Comparison of ENCODE assay signal across 8 cellular contexts in genomic region chr2:127128508-127128907, GRCh38. TPM values are rescaled to one million over a fixed set of nuclear protein-coding genes. Genes with fewer than 3 reads are reported as not detected.
DNase-seq lines count a peak whose midpoint lies in the region; ATAC-seq and TF ChIP-seq lines count a peak whose summit lies in the region.

No MANE protein-coding gene starts in this region.

- no peak overlapping the region for H3K4me3 Mint-ChIP-seq in activated CD8-positive, alpha-beta T cell treated with anti-CD3 and anti-CD28 coated beads for 36 hours
- peak overlapping the region in 1 of 2 donors; percentile 34 for H3K4me3 Mint-ChIP-seq in activated T-cell treated with anti-CD3 and anti-CD28 coated beads, Interleukin-2, amount 50 U/mL, for 72 hours

- no peak overlapping the region for H3K27ac Mint-ChIP-seq in activated CD8-positive, alpha-beta T cell treated with anti-CD3 and anti-CD28 coated beads for 36 hours
- no peak overlapping the region for H3K27ac Mint-ChIP-seq in activated T-cell treated with anti-CD3 and anti-CD28 coated beads, Interleukin-2, amount 50 U/mL, for 72 hours

- POLR2A ChIA-PET in activated CD8-positive, alpha-beta T cell treated with anti-CD3 and anti-CD28 coated beads for 36 hours (lab: Charles Lee) = no interaction called here

- H3K9me3 Mint-ChIP-seq in activated CD8-positive, alpha-beta T cell treated with anti-CD3 and anti-CD28 coated beads for 36 hours = no peaks in the 10 kb centered on the region
- H3K9me3 Mint-ChIP-seq in activated T-cell treated with anti-CD3 and anti-CD28 coated beads, Interleukin-2, amount 50 U/mL, for 72 hours = no peaks in the 10 kb centered on the region

- H3K36me3 Mint-ChIP-seq in activated CD8-positive, alpha-beta T cell treated with anti-CD3 and anti-CD28 coated beads for 36 hours (ENCODE audit: low read depth) = no peaks in the 10 kb centered on the region
- no peaks in the 10 kb centered on the region for H3K36me3 Mint-ChIP-seq in activated T-cell treated with anti-CD3 and anti-CD28 coated beads, Interleukin-2, amount 50 U/mL, for 72 hours (ENCODE audit: insufficient read depth in 2 of 2)

- ATAC-seq in GM19463 (IDR thresholded peaks at IDR 0.05; ENCODE audit: unreplicated experiment) = peak; percentile 95
- peak; percentile 98 for ATAC-seq in HG03378 (IDR thresholded peaks at IDR 0.05; ENCODE audit: unreplicated experiment)
- ATAC-seq in activated CD8-positive, alpha-beta T cell treated with anti-CD3 and anti-CD28 coated beads for 36 hours = peak; percentile 39
- ATAC-seq in activated T-cell treated with anti-CD3 and anti-CD28 coated beads, Interleukin-2, amount 50 U/mL, for 72 hours (replicated peaks in 1 of 2) = no peak

- peaks cover 5% of the 10 kb centered on the region for H3K4me1 Mint-ChIP-seq in activated CD8-positive, alpha-beta T cell treated with anti-CD3 and anti-CD28 coated beads for 36 hours (ENCODE audit: low read depth)
- no peaks in the 10 kb centered on the region for H3K4me1 Mint-ChIP-seq in activated T-cell treated with anti-CD3 and anti-CD28 coated beads, Interleukin-2, amount 50 U/mL, for 72 hours (ENCODE audit: low read depth)

- no peak for TF ChIP-seq CTCF in activated CD8-positive, alpha-beta T cell treated with anti-CD3 and anti-CD28 coated beads for 36 hours (IDR thresholded peaks at IDR 0.05)

- intact Hi-C loops in activated CD8-positive, alpha-beta T cell treated with anti-CD3 and anti-CD28 coated beads for 36 hours (cut with micrococcal nuclease) = no loop called here

- CTCF ChIA-PET in activated CD8-positive, alpha-beta T cell treated with anti-CD3 and anti-CD28 coated beads for 36 hours (lab: Charles Lee) = no interaction called here

- peak; percentile 12 for DNase-seq in DMS79 treated with DMSO at 0.1 percent for 48 hours (lab: John Stamatoyannopoulos, UW)
- DNase-seq in activated CD8-positive, alpha-beta T cell treated with anti-CD3 and anti-CD28 coated beads for 36 hours = no peak
- peak; percentile 49 for DNase-seq in midbrain (lab: John Stamatoyannopoulos, UW)
- no peak for DNase-seq in NCI-H146 (lab: John Stamatoyannopoulos, UW)
- no peak for DNase-seq in activated T-cell treated with anti-CD3 and anti-CD28 coated beads, Interleukin-2, amount 50 U/mL, for 72 hours
- DNase-seq in activated CD4-positive, alpha-beta T cell treated with anti-CD3 and anti-CD28 coated beads, Interleukin-2, amount 50 U/mL, for 4 hours = no peak

- peaks cover 2% of the 10 kb centered on the region for H3K27me3 Mint-ChIP-seq in activated CD8-positive, alpha-beta T cell treated with anti-CD3 and anti-CD28 coated beads for 36 hours
- H3K27me3 Mint-ChIP-seq in activated T-cell treated with anti-CD3 and anti-CD28 coated beads, Interleukin-2, amount 50 U/mL, for 72 hours (ENCODE audit: low read depth) = no peaks in the 10 kb centered on the region

RNA-seq across cellular contexts. Expression of gene BIN1, which starts 21.6 kb away (rescaled TPM):
- 100 to 1,000 TPM in 1 of 2 experiments, 10 to 100 TPM in 1; 95.2 to 102 TPM for total RNA-seq in activated CD8-positive, alpha-beta T cell treated with anti-CD3 and anti-CD28 coated beads for 36 hours
- 100 to 1,000 TPM in 1 of 2 donors, 10 to 100 TPM in 1; 87.3 to 127 TPM for total RNA-seq in activated T-cell treated with anti-CD3 and anti-CD28 coated beads, Interleukin-2, amount 50 U/mL, for 72 hours

Comparison
In these comparisons a context has a peak if more than half of its experiments do, and no peak if none do; other contexts are left out.
1. DNase-seq: peak in DMS79 treated with DMSO at 0.1 percent for 48 hours (single experiment) and midbrain (single experiment); none in activated CD8-positive, alpha-beta T cell treated with anti-CD3 and anti-CD28 coated beads for 36 hours (single experiment), NCI-H146 (single experiment), activated T-cell treated with anti-CD3 and anti-CD28 coated beads, Interleukin-2, amount 50 U/mL, for 72 hours (0 of 2) and activated CD4-positive, alpha-beta T cell treated with anti-CD3 and anti-CD28 coated beads, Interleukin-2, amount 50 U/mL, for 4 hours (0 of 2).
2. ATAC-seq: peak in GM19463 (single experiment), HG03378 (single experiment) and activated CD8-positive, alpha-beta T cell treated with anti-CD3 and anti-CD28 coated beads for 36 hours (single experiment); none in activated T-cell treated with anti-CD3 and anti-CD28 coated beads, Interleukin-2, amount 50 U/mL, for 72 hours (0 of 2).